Comparison of ENCODE assay signal across 1 cellular context in genomic region chr4:82275431-82276423, GRCh38.
TF ChIP-seq lines count a peak whose summit lies in the region.

No MANE protein-coding gene starts in this region.

TF ChIP-seq in GM12878, 131 proteins besides CTCF, POLR2A, EP300 and RAD21 (continued from another document):
- TF ChIP-seq REST (IDR thresholded peaks at IDR 0.05; ENCODE audit: low read depth, low read length) (no peak), POLR2AphosphoS2 (IDR thresholded peaks at IDR 0.05; ENCODE audit: low read depth, low read length) (no peak), KDM1A (IDR thresholded peaks at IDR 0.05; ENCODE audit: borderline replicate concordance) (no peak), CEBPB (IDR thresholded peaks at IDR 0.05; ENCODE audit: borderline replicate concordance in 1 of 2, low read depth in 2 of 2, low read length in 2 of 2) (no peak), SKIL (IDR thresholded peaks at IDR 0.05; ENCODE audit: low read depth, poor library complexity, severe bottlenecking) (no peak), DPF2 (IDR thresholded peaks at IDR 0.05) (no peak), ATF2 (IDR thresholded peaks at IDR 0.05; ENCODE audit: low read length) (no peak), IKZF2 (IDR thresholded peaks at IDR 0.05) (no peak), SIX5 (IDR thresholded peaks at IDR 0.05; ENCODE audit: low read depth, low read length, severe bottlenecking) (no peak), GATAD2B (conservative IDR thresholded peaks at IDR 0.05; ENCODE audit: low read depth) (no peak), HDAC2 (IDR thresholded peaks at IDR 0.05) (no peak), SIN3A (IDR thresholded peaks at IDR 0.05; ENCODE audit: low read depth, low read length) (no peak), IRF4 (IDR thresholded peaks at IDR 0.05; ENCODE audit: low read depth, low read length) (no peak)
